Comparison of ENCODE assay signal across 8 cellular contexts in genomic region chr2:70029814-70030409, GRCh38. TPM values are rescaled to one million over a fixed set of nuclear protein-coding genes. Genes with fewer than 3 reads are reported as not detected.
A peak's percentile ranks its signal among the peaks of the same experiment; 100 is the strongest.
DNase-seq lines count a peak whose midpoint lies in the region; ATAC-seq and TF ChIP-seq lines count a peak whose summit lies in the region.

No MANE protein-coding gene starts in this region.

- H3K27ac ChIP-seq in HUES48 (ENCODE audit: low read depth, low read length): peak overlapping the region; percentile 85

- DNase-seq in cardiac fibroblast (ENCODE audit: low read depth in 2 of 2): peak; percentile 89
- DNase-seq in kidney epithelial cell (ENCODE audit: low read depth): peak; percentile 16
- peak; percentile 96 for DNase-seq in stromal cell of bone marrow (ENCODE audit: low read depth)
- no peak for DNase-seq in epidermal melanocyte (ENCODE audit: insufficient read length, low spot score)
- no peak for DNase-seq in activated effector memory CD4-positive, alpha-beta T cell treated with Interleukin-2 at 50 U/mL for 16 hours
- no peak for DNase-seq in activated naive CD4-positive, alpha-beta T cell treated with Interleukin-2 at 50 U/mL for 16 hours

- H3K36me3 ChIP-seq in HUES48 (ENCODE audit: control insufficient read depth, insufficient read depth, low read length) (no peaks in the 10 kb centered on the region), kidney epithelial cell (ENCODE audit: control insufficient read depth, insufficient read depth, low read length) (no peaks in the 10 kb centered on the region)

- TF ChIP-seq CTCF in cardiac fibroblast (IDR thresholded peaks at IDR 0.05; ENCODE audit: low read depth, low read length): no peak
- no peak for TF ChIP-seq CTCF in kidney epithelial cell (IDR thresholded peaks at IDR 0.05; ENCODE audit: insufficient read depth, low read length, poor library complexity, severe bottlenecking)

- no peak for ATAC-seq in HG03439 (IDR thresholded peaks at IDR 0.05; ENCODE audit: unreplicated experiment)

- peaks cover 16% of the 10 kb centered on the region for H3K4me1 ChIP-seq in HUES48 (ENCODE audit: control insufficient read depth, insufficient read depth, low read length)

- H3K4me3 ChIP-seq in HUES48 (ENCODE audit: low read depth, low read length): no peak overlapping the region
- no peak overlapping the region for H3K4me3 ChIP-seq in cardiac fibroblast (replicated peaks in 1 of 2; ENCODE audit: low read depth in 2 of 2, low read length in 2 of 2)
- no peak overlapping the region for H3K4me3 ChIP-seq in kidney epithelial cell (ENCODE audit: low read depth, low read length)

- no peaks in the 10 kb centered on the region for H3K27me3 ChIP-seq in HUES48 (ENCODE audit: control insufficient read depth, insufficient read depth, low read length)
- no peaks in the 10 kb centered on the region for H3K27me3 ChIP-seq in kidney epithelial cell (ENCODE audit: control insufficient read depth, insufficient read depth, low read length)

- no peaks in the 10 kb centered on the region for H3K9me3 ChIP-seq in HUES48 (ENCODE audit: control insufficient read depth, insufficient read depth, low read length)

- peak overlapping the region; percentile 6; the same call in 1 of the 2 replicates for H3K9ac ChIP-seq in HUES48 (ENCODE audit: low read depth, low read length)

RNA-seq across cellular contexts. Expression of gene PCBP1, which starts 57.4 kb away (rescaled TPM):
- total RNA-seq in kidney epithelial cell: 144 and 150 TPM in 2 replicates

Comparison
In these comparisons a context has a peak if more than half of its experiments do, and no peak if none do; other contexts are left out.
1. DNase-seq: peak in cardiac fibroblast (2 of 2), kidney epithelial cell (single experiment) and stromal cell of bone marrow (single experiment); none in epidermal melanocyte (single experiment), activated effector memory CD4-positive, alpha-beta T cell treated with Interleukin-2 at 50 U/mL for 16 hours (single experiment) and activated naive CD4-positive, alpha-beta T cell treated with Interleukin-2 at 50 U/mL for 16 hours (single experiment).